In genomic region chr21:44682580-44683151, GRCh38 we compare ENCODE assay signal across 23 cellular contexts. TPM values are rescaled to one million over a fixed set of nuclear protein-coding genes. Genes with fewer than 3 reads are reported as not detected.
"Had no signal": no experiment of that assay in that cellular context is flagged by ENCODE, and none has a peak within 500 bp of the region (broad histone marks: within the 10 kb centered on the region; RNA-seq: fewer than 3 reads in every experiment).

No MANE protein-coding gene starts in this region.

- H3K36me3 ChIP-seq: breast epithelium, Peyer's patch, SJSA1 had no signal

- H3K4me1 ChIP-seq: breast epithelium, Peyer's patch, SJSA1 had no signal

- H3K4me3 Mint-ChIP-seq: activated B cell treated with CpG ODN at 0.5 μM for 24 hours; activated CD4-positive, alpha-beta memory T cell treated with anti-CD3 and anti-CD28 coated beads, Interleukin-2, amount 10 ng/mL, durations not matched to agents 7 days and 5 days; activated T-helper 17 cell treated with anti-CD3 and anti-CD28 coated beads, Interleukin-2, amount 50 U/mL, for 72 hours had no signal

- H3K4me1 Mint-ChIP-seq: activated B cell treated with CpG ODN at 0.5 μM for 24 hours had no signal

- H3K27me3 ChIP-seq: Peyer's patch had no signal

- H3K9me3 ChIP-seq: breast epithelium, Peyer's patch, SJSA1 had no signal

- DNase-seq: activated B cell treated with CpG ODN at 0.5 μM for 24 hours; activated CD4-positive, alpha-beta memory T cell treated with anti-CD3 and anti-CD28 coated beads, Interleukin-2, amount 10 ng/mL, durations not matched to agents 7 days and 5 days; activated CD4-positive, alpha-beta T cell treated with anti-CD3 and anti-CD28 coated beads, Interleukin-2, amount 50 U/mL, for 1 hour; activated naive CD4-positive, alpha-beta T cell treated with anti-CD3 and anti-CD28 coated beads, Interleukin-2, amount 50 U/mL, for 16 hours; activated T-cell treated with anti-CD3 and anti-CD28 coated beads for 4 hours; activated T-cell treated with anti-CD3 and anti-CD28 coated beads, Interleukin-2, amount 50 U/mL, for 48 hours; caudate nucleus; Karpas-422; MM.1S; NCI-H446; Peyer's patch; Right ventricle myocardium superior; SW 1271; T-helper 9 cell had no signal

- H3K9me3 Mint-ChIP-seq: activated B cell treated with CpG ODN at 0.5 μM for 24 hours; activated CD4-positive, alpha-beta memory T cell treated with anti-CD3 and anti-CD28 coated beads, Interleukin-2, amount 10 ng/mL, durations not matched to agents 7 days and 5 days; activated T-helper 17 cell treated with anti-CD3 and anti-CD28 coated beads, Interleukin-2, amount 50 U/mL, for 72 hours had no signal

- ATAC-seq: activated T-helper 17 cell treated with anti-CD3 and anti-CD28 coated beads, Interleukin-2, amount 50 U/mL, for 72 hours; SK-N-SH treated with all-trans-retinoic acid at 6 μM for 48 hours had no signal

- H3K27ac ChIP-seq: breast epithelium, Peyer's patch, RWPE1, SJSA1 had no signal

- H3K27ac Mint-ChIP-seq: activated B cell treated with CpG ODN at 0.5 μM for 24 hours; activated CD4-positive, alpha-beta memory T cell treated with anti-CD3 and anti-CD28 coated beads, Interleukin-2, amount 10 ng/mL, durations not matched to agents 7 days and 5 days; activated T-helper 17 cell treated with anti-CD3 and anti-CD28 coated beads, Interleukin-2, amount 50 U/mL, for 72 hours had no signal

- H3K4me3 ChIP-seq: breast epithelium, Peyer's patch, SJSA1 had no signal

RNA-seq across cellular contexts. Expression of gene KRTAP12-1, which starts 0.7 kb away (rescaled TPM):
- total RNA-seq: activated B cell treated with CpG ODN at 0.5 μM for 24 hours; activated CD4-positive, alpha-beta memory T cell treated with anti-CD3 and anti-CD28 coated beads, Interleukin-2, amount 10 ng/mL, durations not matched to agents 7 days and 5 days; activated CD8-positive, alpha-beta memory T cell treated with anti-CD3 and anti-CD28 coated beads for 36 hours; activated T-helper 17 cell treated with anti-CD3 and anti-CD28 coated beads, Interleukin-2, amount 50 U/mL, for 72 hours; aorta; breast epithelium; chondrocyte; Peyer's patch; Right ventricle myocardium superior; SJSA1; T-helper 1 cell treated with Interleukin-12 subunit alpha and Interleukin-12 subunit beta and Interleukin-4 antibody, amounts not matched to agents 30 ng/mL and 1 ng/mL, for 36 hours had no signal

RNA-seq across cellular contexts. Expression of gene KRTAP10-12, which starts 14.3 kb away (rescaled TPM):
- total RNA-seq: activated B cell treated with CpG ODN at 0.5 μM for 24 hours; activated CD4-positive, alpha-beta memory T cell treated with anti-CD3 and anti-CD28 coated beads, Interleukin-2, amount 10 ng/mL, durations not matched to agents 7 days and 5 days; activated CD8-positive, alpha-beta memory T cell treated with anti-CD3 and anti-CD28 coated beads for 36 hours; activated T-helper 17 cell treated with anti-CD3 and anti-CD28 coated beads, Interleukin-2, amount 50 U/mL, for 72 hours; aorta; breast epithelium; chondrocyte; Peyer's patch; Right ventricle myocardium superior; SJSA1; T-helper 1 cell treated with Interleukin-12 subunit alpha and Interleukin-12 subunit beta and Interleukin-4 antibody, amounts not matched to agents 30 ng/mL and 1 ng/mL, for 36 hours had no signal

RNA-seq across cellular contexts. Expression of gene KRTAP12-2, which starts 15.9 kb away (rescaled TPM):
- total RNA-seq: activated B cell treated with CpG ODN at 0.5 μM for 24 hours; activated CD4-positive, alpha-beta memory T cell treated with anti-CD3 and anti-CD28 coated beads, Interleukin-2, amount 10 ng/mL, durations not matched to agents 7 days and 5 days; activated CD8-positive, alpha-beta memory T cell treated with anti-CD3 and anti-CD28 coated beads for 36 hours; activated T-helper 17 cell treated with anti-CD3 and anti-CD28 coated beads, Interleukin-2, amount 50 U/mL, for 72 hours; aorta; breast epithelium; chondrocyte; Peyer's patch; Right ventricle myocardium superior; SJSA1; T-helper 1 cell treated with Interleukin-12 subunit alpha and Interleukin-12 subunit beta and Interleukin-4 antibody, amounts not matched to agents 30 ng/mL and 1 ng/mL, for 36 hours had no signal

RNA-seq across cellular contexts. Expression of gene KRTAP12-3, which starts 24.9 kb away (rescaled TPM):
- total RNA-seq: activated B cell treated with CpG ODN at 0.5 μM for 24 hours; activated CD4-positive, alpha-beta memory T cell treated with anti-CD3 and anti-CD28 coated beads, Interleukin-2, amount 10 ng/mL, durations not matched to agents 7 days and 5 days; activated CD8-positive, alpha-beta memory T cell treated with anti-CD3 and anti-CD28 coated beads for 36 hours; activated T-helper 17 cell treated with anti-CD3 and anti-CD28 coated beads, Interleukin-2, amount 50 U/mL, for 72 hours; aorta; breast epithelium; chondrocyte; Peyer's patch; Right ventricle myocardium superior; SJSA1; T-helper 1 cell treated with Interleukin-12 subunit alpha and Interleukin-12 subunit beta and Interleukin-4 antibody, amounts not matched to agents 30 ng/mL and 1 ng/mL, for 36 hours had no signal

RNA-seq across cellular contexts. Expression of gene KRTAP12-4, which starts 28.2 kb away (rescaled TPM):
- total RNA-seq: activated B cell treated with CpG ODN at 0.5 μM for 24 hours; activated CD4-positive, alpha-beta memory T cell treated with anti-CD3 and anti-CD28 coated beads, Interleukin-2, amount 10 ng/mL, durations not matched to agents 7 days and 5 days; activated CD8-positive, alpha-beta memory T cell treated with anti-CD3 and anti-CD28 coated beads for 36 hours; activated T-helper 17 cell treated with anti-CD3 and anti-CD28 coated beads, Interleukin-2, amount 50 U/mL, for 72 hours; aorta; breast epithelium; chondrocyte; Peyer's patch; Right ventricle myocardium superior; SJSA1; T-helper 1 cell treated with Interleukin-12 subunit alpha and Interleukin-12 subunit beta and Interleukin-4 antibody, amounts not matched to agents 30 ng/mL and 1 ng/mL, for 36 hours had no signal
